Comparison of ENCODE assay signal across 8 cellular contexts in genomic region chr6:170459451-170459850, GRCh38.
DNase-seq lines count a peak whose midpoint lies in the region; ATAC-seq and TF ChIP-seq lines count a peak whose summit lies in the region.

No MANE protein-coding gene starts in this region.

- ATAC-seq in left cardiac atrium = no peak
- ATAC-seq in Right ventricle myocardium superior (ENCODE audit: poor library complexity) = no peak
- peak; percentile 74 for ATAC-seq in HG03039 (IDR thresholded peaks at IDR 0.05; ENCODE audit: unreplicated experiment)
- ATAC-seq in GM19455 (IDR thresholded peaks at IDR 0.05; ENCODE audit: unreplicated experiment) = no peak

- intact Hi-C loops in left cardiac atrium (cut with DNase I) = no loop called here
- intact Hi-C loops in Right ventricle myocardium superior (cut with DNase I) = no loop called here

- H3K27ac ChIP-seq in right atrium auricular region (no peak overlapping the region), RWPE1 (no peak overlapping the region)

- no peaks in the 10 kb centered on the region for H3K27me3 ChIP-seq in right atrium auricular region

- H3K9me3 ChIP-seq in right atrium auricular region = no peaks in the 10 kb centered on the region

- H3K4me3 ChIP-seq in right atrium auricular region = peak overlapping the region; percentile 1 to 34

- CTCF ChIA-PET in RWPE1 (lab: Yijun Ruan, JAX) = no interaction called here

- POLR2A ChIA-PET in RWPE1 (lab: Yijun Ruan, JAX; ENCODE audit: low non-redundant PET) = no interaction called here

- peaks cover 0 to 14% of the 10 kb centered on the region in 2 donors for H3K4me1 ChIP-seq in right atrium auricular region

- DNase-seq in left cardiac atrium (peak; percentile 55), Right ventricle myocardium superior (no peak), T1000 (lab: John Stamatoyannopoulos, UW) (peak; percentile 4), right atrium auricular region (ENCODE audit: low spot score) (no peak), NCI-H345 (lab: John Stamatoyannopoulos, UW) (no peak), RWPE1 (ENCODE audit: low spot score) (no peak)

- no peaks in the 10 kb centered on the region for H3K36me3 ChIP-seq in right atrium auricular region

- TF ChIP-seq CTCF in right atrium auricular region (IDR thresholded peaks at IDR 0.05) (no peak), RWPE1 (conservative IDR thresholded peaks at IDR 0.05; ENCODE audit: low read depth) (no peak)

Comparison
In these comparisons a context has a peak if more than half of its experiments do, and no peak if none do; other contexts are left out.
1. DNase-seq: peak in left cardiac atrium (single experiment) and T1000 (single experiment); none in Right ventricle myocardium superior (single experiment), right atrium auricular region (single experiment), NCI-H345 (single experiment) and RWPE1 (single experiment).